13 cellular contexts compared by ENCODE assay signal in genomic region chr15:73540161-73540560, GRCh38.
"Had no signal": no experiment of that assay in that cellular context is flagged by ENCODE, and none has a peak within 500 bp of the region (broad histone marks: within the 10 kb centered on the region; RNA-seq: fewer than 3 reads in every experiment).

No MANE protein-coding gene starts in this region.

- H3K4me1 ChIP-seq: esophagus squamous epithelium, gastroesophageal sphincter, tibial nerve had no signal

- H3K9me3 ChIP-seq: esophagus squamous epithelium, gastroesophageal sphincter, tibial nerve had no signal

- H3K27ac ChIP-seq: brain microvascular endothelial cell, esophagus squamous epithelium, gastroesophageal sphincter, tibial nerve had no signal

- DNase-seq: activated CD4-positive, alpha-beta T cell treated with anti-CD3 and anti-CD28 coated beads, Interleukin-2, amount 50 U/mL, for 1 hour; activated CD4-positive, CD25-positive, alpha-beta regulatory T cell; brain microvascular endothelial cell; esophagus squamous epithelium; kidney; natural killer cell; nucleus accumbens; right cardiac atrium; stimulated activated CD4-positive, alpha-beta T cell treated with anti-CD3 and anti-CD28 coated beads, Interleukin-2, amount 100 ng/mL, for 24 hours; stimulated activated naive B cell treated with anti-CD40 and anti-IgM and Interleukin-4, amounts not matched to agents 10 μg/mL and 1 μg/mL and 100 μg/mL, for 72 hours had no signal

- ATAC-seq: gastroesophageal sphincter; natural killer cell; right cardiac atrium; stimulated activated naive B cell treated with anti-CD40 and anti-IgM and Interleukin-4, amounts not matched to agents 10 μg/mL and 1 μg/mL and 100 μg/mL, for 72 hours had no signal

- FAIRE-seq: kidney had no signal

- H3K4me3 ChIP-seq: esophagus squamous epithelium, gastroesophageal sphincter, lung, tibial nerve had no signal

- H3K36me3 ChIP-seq: brain microvascular endothelial cell, esophagus squamous epithelium had no signal

- H3K27me3 ChIP-seq: brain microvascular endothelial cell, esophagus squamous epithelium, gastroesophageal sphincter, tibial nerve had no signal
